In the genomic region with DNA sequence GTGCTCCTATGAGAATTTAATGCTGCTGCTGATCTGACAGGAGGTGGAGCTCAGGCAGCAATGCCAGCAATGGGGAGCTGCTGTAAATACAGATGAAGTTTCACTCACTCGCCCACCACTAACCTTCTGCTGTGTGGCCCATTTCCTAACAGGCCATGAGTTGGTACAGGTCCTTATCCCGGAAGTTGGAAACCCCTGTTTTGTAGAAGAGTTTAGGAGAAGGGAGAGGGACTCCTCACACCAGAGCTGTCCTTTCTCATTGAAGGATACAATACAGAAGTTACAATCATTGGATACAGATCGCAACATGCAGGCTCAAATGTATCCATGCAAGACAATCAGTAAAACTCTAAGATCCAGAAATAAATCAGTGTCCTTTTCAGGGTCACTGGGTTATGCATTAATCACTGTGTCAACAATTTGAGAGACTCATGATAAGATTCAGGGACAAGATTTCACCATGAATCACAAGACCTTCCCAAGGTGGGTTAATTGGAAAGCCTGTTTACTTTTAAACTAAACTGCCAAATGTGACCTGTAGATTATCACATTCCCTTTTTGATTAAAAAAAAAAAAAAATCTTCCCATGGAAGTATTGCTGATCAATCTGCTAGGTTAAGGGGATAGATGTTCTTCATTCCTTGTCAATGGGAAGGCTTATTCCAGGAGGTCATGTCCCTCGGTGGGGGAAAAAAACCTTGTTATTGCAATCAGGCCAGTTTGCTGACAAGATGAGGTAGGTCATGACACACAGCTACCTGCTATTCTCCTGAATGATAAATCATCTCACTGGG, we compare ENCODE assay signal across 22 cellular contexts.
DNase-seq lines count a peak whose midpoint lies in the region; FAIRE-seq and TF ChIP-seq lines count a peak whose summit lies in the region.
"Had no signal": no experiment of that assay in that cellular context is flagged by ENCODE, and none has a peak within 500 bp of the region (broad histone marks: within the 10 kb centered on the region; RNA-seq: fewer than 3 reads in every experiment).

No MANE protein-coding gene starts in this region.

- no peaks in the 10 kb centered on the region for H3K4me1 Mint-ChIP-seq in astrocyte (ENCODE audit: low read depth, unreplicated experiment)
- no peaks in the 10 kb centered on the region for H3K4me1 Mint-ChIP-seq in neural progenitor cell

- H3K27ac Mint-ChIP-seq in astrocyte (ENCODE audit: unreplicated experiment): no peak overlapping the region
- H3K27ac Mint-ChIP-seq in neural progenitor cell: no peak overlapping the region
- H3K27ac Mint-ChIP-seq: activated T-helper 2 cell treated with anti-CD3 and anti-CD28 coated beads, Interferon-gamma antibody, Interleukin-2, Interleukin-4, amounts not matched to agents 10 μg/mL and 5 μg/mL and 100 μg/mL, durations not matched to agents 14 hours and 24 hours and 36 hours; natural killer cell treated with Interleukin-12 subunit alpha and Interleukin-12 subunit beta and Interleukin-15 and Interleukin-18, amount 100 ng/mL, for 72 hours had no signal

- no peak overlapping the region for H3K4me3 Mint-ChIP-seq in astrocyte (ENCODE audit: unreplicated experiment)
- H3K4me3 Mint-ChIP-seq in neural progenitor cell: no peak overlapping the region
- H3K4me3 Mint-ChIP-seq: natural killer cell treated with Interleukin-12 subunit alpha and Interleukin-12 subunit beta and Interleukin-15 and Interleukin-18, amount 100 ng/mL, for 72 hours had no signal

- no peaks in the 10 kb centered on the region for H3K36me3 ChIP-seq in astrocyte (ENCODE audit: insufficient read depth, low read length)
- H3K36me3 ChIP-seq in neural progenitor cell: no peaks in the 10 kb centered on the region
- H3K36me3 ChIP-seq: brain microvascular endothelial cell, HAP-1 had no signal

- H3K27ac ChIP-seq in astrocyte (ENCODE audit: low read depth, low read length): no peak overlapping the region
- no peak overlapping the region for H3K27ac ChIP-seq in neural progenitor cell
- H3K27ac ChIP-seq: brain microvascular endothelial cell, coronary artery, heart left ventricle, stomach, upper lobe of left lung had no signal

- H4K20me1 ChIP-seq in astrocyte (ENCODE audit: insufficient read depth, low read length): no peaks in the 10 kb centered on the region
- H4K20me1 ChIP-seq in neural progenitor cell (ENCODE audit: low read depth): no peaks in the 10 kb centered on the region

- H2AFZ ChIP-seq in astrocyte (ENCODE audit: low read depth, low read length): no peak overlapping the region
- H2AFZ ChIP-seq in neural progenitor cell (replicated peaks): no peak overlapping the region

- no peaks in the 10 kb centered on the region for H3F3A ChIP-seq in neural progenitor cell (ENCODE audit: low read depth)

- no peak overlapping the region for H3K9ac ChIP-seq in astrocyte (ENCODE audit: low read length)
- H3K9ac ChIP-seq in neural progenitor cell: no peak overlapping the region

- no peak for TF ChIP-seq CTCF in astrocyte (IDR thresholded peaks at IDR 0.05; ENCODE audit: insufficient read depth, low read depth, low read length)
- no peak for TF ChIP-seq CTCF in neural progenitor cell (IDR thresholded peaks at IDR 0.05)

- no peaks in the 10 kb centered on the region for H3K27me3 Mint-ChIP-seq in astrocyte (ENCODE audit: low read depth, unreplicated experiment)
- H3K27me3 Mint-ChIP-seq in neural progenitor cell (ENCODE audit: insufficient read depth, low read depth): peaks cover 2% of the 10 kb centered on the region
- H3K27me3 Mint-ChIP-seq: natural killer cell treated with Interleukin-12 subunit alpha and Interleukin-12 subunit beta and Interleukin-15 and Interleukin-18, amount 100 ng/mL, for 72 hours had no signal

- peaks cover 22% of the 10 kb centered on the region for H3K36me3 Mint-ChIP-seq in astrocyte (ENCODE audit: low read depth, unreplicated experiment)
- no peaks in the 10 kb centered on the region for H3K36me3 Mint-ChIP-seq in neural progenitor cell

- H3K4me2 ChIP-seq in astrocyte (ENCODE audit: low read length): peak overlapping the region; percentile 40
- no peak overlapping the region for H3K4me2 ChIP-seq in neural progenitor cell

- H3K4me3 ChIP-seq in astrocyte (ENCODE audit: insufficient read depth, low read depth, low read length) (no peak overlapping the region), neural progenitor cell (no peak overlapping the region)
- H3K4me3 ChIP-seq: coronary artery, HAP-1, heart left ventricle, MG63, stomach, upper lobe of left lung had no signal

- DNase-seq in GM12892 (ENCODE audit: insufficient read length): no peak
- no peak for DNase-seq in astrocyte (ENCODE audit: low read depth)
- peak; percentile 69 for DNase-seq in kidney tubule cell (ENCODE audit: low spot score)
- DNase-seq in renal cortical epithelial cell (ENCODE audit: low read depth): peak; percentile 58
- DNase-seq in midbrain (lab: John Stamatoyannopoulos, UW): no peak
- no peak for DNase-seq in neural progenitor cell (ENCODE audit: low spot score)
- no peak for DNase-seq in AG08396 (ENCODE audit: low spot score)
- no peak for DNase-seq in posterior cingulate gyrus
- DNase-seq: activated CD4-positive, alpha-beta T cell treated with anti-CD3 and anti-CD28 coated beads, Interleukin-2, amount 50 U/mL, for 1 hour; brain microvascular endothelial cell; DND-41; heart left ventricle; mesenchymal stem cell; MG63; NCI-H2171 treated with DMSO at 0.1 percent for 48 hours; stomach; T-helper 1 cell; upper lobe of left lung had no signal

- no peak for TF ChIP-seq POLR2A in GM12892 (IDR thresholded peaks at IDR 0.05; ENCODE audit: low read depth, low read length)

- H3K27me3 ChIP-seq in astrocyte (ENCODE audit: insufficient read depth, low read length) (no peaks in the 10 kb centered on the region), neural progenitor cell (no peaks in the 10 kb centered on the region)
- H3K27me3 ChIP-seq: brain microvascular endothelial cell, heart left ventricle, MG63, stomach, upper lobe of left lung had no signal

- FAIRE-seq in GM12892 (lab: Jason Lieb, UNC) (peak; percentile 9), astrocyte (lab: Jason Lieb, UNC) (no peak)

- H3K9me3 ChIP-seq in astrocyte (ENCODE audit: insufficient read depth, low read depth, low read length) (no peaks in the 10 kb centered on the region), neural progenitor cell (ENCODE audit: low read depth) (no peaks in the 10 kb centered on the region)
- H3K9me3 ChIP-seq: HAP-1, heart left ventricle, MG63, stomach, upper lobe of left lung had no signal

- intact Hi-C loops in posterior cingulate gyrus (cut with DNase I): no loop called here

- H3K9me3 Mint-ChIP-seq in astrocyte (ENCODE audit: unreplicated experiment): no peaks in the 10 kb centered on the region
- no peaks in the 10 kb centered on the region for H3K9me3 Mint-ChIP-seq in neural progenitor cell
- H3K9me3 Mint-ChIP-seq: activated T-helper 2 cell treated with anti-CD3 and anti-CD28 coated beads, Interferon-gamma antibody, Interleukin-2, Interleukin-4, amounts not matched to agents 10 μg/mL and 5 μg/mL and 100 μg/mL, durations not matched to agents 14 hours and 24 hours and 36 hours; natural killer cell treated with Interleukin-12 subunit alpha and Interleukin-12 subunit beta and Interleukin-15 and Interleukin-18, amount 100 ng/mL, for 72 hours had no signal

- no peaks in the 10 kb centered on the region for H3K79me2 ChIP-seq in astrocyte (ENCODE audit: insufficient read depth, low read length)
- H3K79me2 ChIP-seq in neural progenitor cell (ENCODE audit: low read depth): no peaks in the 10 kb centered on the region

- H3K4me1 ChIP-seq in astrocyte (ENCODE audit: insufficient read depth, low read length) (peaks cover 7% of the 10 kb centered on the region), neural progenitor cell (no peaks in the 10 kb centered on the region)
- H3K4me1 ChIP-seq: HAP-1, heart left ventricle, upper lobe of left lung had no signal

Comparison
In these comparisons a context has a peak if more than half of its experiments do, and no peak if none do; other contexts are left out.
1. DNase-seq: peak in kidney tubule cell (single experiment) and renal cortical epithelial cell (single experiment); none in GM12892 (single experiment), astrocyte (single experiment), midbrain (single experiment), neural progenitor cell (single experiment), AG08396 (single experiment) and posterior cingulate gyrus (0 of 10).